In the genomic region with DNA sequence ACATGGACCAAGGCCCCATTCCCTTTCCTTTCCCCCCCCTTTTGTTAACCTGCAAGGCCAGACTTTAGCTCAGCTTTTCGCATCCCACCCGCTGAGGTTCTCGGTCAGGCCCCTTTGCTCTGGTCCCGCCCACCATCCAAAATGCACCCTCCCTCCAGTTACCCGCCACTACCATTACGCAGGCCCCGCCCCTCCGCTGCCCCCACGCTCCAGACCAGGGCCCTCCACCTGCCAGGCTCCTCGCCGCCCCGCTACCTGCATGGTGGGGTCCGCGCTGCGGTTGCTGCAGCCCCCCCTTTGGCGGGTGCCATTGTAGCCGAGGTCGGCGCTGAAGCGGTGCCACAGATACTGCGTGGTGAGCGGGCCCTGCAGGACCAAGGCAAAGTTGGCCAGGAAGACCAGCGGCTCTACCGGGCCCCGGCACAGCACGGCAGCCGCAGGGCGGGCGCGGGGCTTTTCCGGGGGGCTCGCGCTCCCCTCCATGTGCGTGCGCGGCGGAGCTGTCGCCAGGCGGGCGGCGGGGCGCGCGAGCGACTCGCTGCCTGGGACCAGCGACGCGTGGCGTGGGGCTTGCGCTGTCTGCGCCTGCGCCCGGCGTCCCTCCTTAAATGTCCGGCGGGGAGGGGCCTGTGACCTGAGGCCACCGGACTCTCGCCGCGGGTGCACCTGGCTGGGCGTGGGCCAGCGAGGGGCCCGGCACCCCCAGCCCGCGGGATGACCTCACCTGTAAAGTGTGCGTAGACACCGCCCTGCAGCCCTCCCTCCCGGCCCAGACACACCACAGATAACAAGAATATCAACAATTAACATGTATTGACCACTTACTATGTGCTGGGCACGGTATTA, we compare ENCODE assay signal across 7 cellular contexts. TPM values are rescaled to one million over a fixed set of nuclear protein-coding genes. Genes with fewer than 3 reads are reported as not detected.
DNase-seq lines count a peak whose midpoint lies in the region; ATAC-seq, FAIRE-seq and TF ChIP-seq lines count a peak whose summit lies in the region.

SLC46A1 (minus strand) TSS at position 581 of the 846 bp plus-strand sequence; CDS start at position 483, 98 bp downstream.

- peak within 1 kb of the TSS; percentile 85 for H3K4me2 ChIP-seq in OCI-LY1 (ENCODE audit: low read length)

- H3K4me3 Mint-ChIP-seq in activated naive CD4-positive, alpha-beta T cell treated with anti-CD3 and anti-CD28 coated beads, Interleukin-2, amount 50 U/mL, for 24 hours = peak within 1 kb of the TSS; percentile 82

- H4K20me1 ChIP-seq in OCI-LY1 (ENCODE audit: insufficient read depth, low read length) = no peaks in the 10 kb centered on the region

- no peaks in the 10 kb centered on the region for H3K9me2 ChIP-seq in OCI-LY1 (ENCODE audit: low read depth, low read length)

- H3K27me3 ChIP-seq in OCI-LY1 (ENCODE audit: insufficient read depth, low read length) (no peaks in the 10 kb centered on the region), cardiac muscle cell (no peaks in the 10 kb centered on the region), pancreas (no peaks in the 10 kb centered on the region)

- peak; percentile 66 for TF ChIP-seq POLR2A in GM18526 (IDR thresholded peaks at IDR 0.05; ENCODE audit: extremely low read depth, insufficient read length)

- H3K36me3 ChIP-seq in OCI-LY1 (ENCODE audit: insufficient read depth, low read length) = no peaks in the 10 kb centered on the region
- H3K36me3 ChIP-seq in cardiac muscle cell = no peaks in the 10 kb centered on the region
- H3K36me3 ChIP-seq in pancreas = no peaks in the 10 kb centered on the region

- H3K27ac ChIP-seq in OCI-LY1 (ENCODE audit: low read depth, low read length, poor library complexity, severe bottlenecking) = no peak within 1 kb of the TSS
- H3K27ac ChIP-seq in cardiac muscle cell = no peak within 1 kb of the TSS
- H3K27ac ChIP-seq in pancreas = peak within 1 kb of the TSS; percentile 37 to 57 (median 38)

- H3K9me3 Mint-ChIP-seq in activated naive CD4-positive, alpha-beta T cell treated with anti-CD3 and anti-CD28 coated beads, Interleukin-2, amount 50 U/mL, for 24 hours = no peaks in the 10 kb centered on the region

- H3K9me3 ChIP-seq in OCI-LY1 (ENCODE audit: low read length) = no peaks in the 10 kb centered on the region
- H3K9me3 ChIP-seq in cardiac muscle cell (ENCODE audit: low read depth) = no peaks in the 10 kb centered on the region
- H3K9me3 ChIP-seq in pancreas = no peaks in the 10 kb centered on the region

- no peak for TF ChIP-seq CTCF in OCI-LY1 (IDR thresholded peaks at IDR 0.05; ENCODE audit: low read length)
- no peak for TF ChIP-seq CTCF in cardiac muscle cell (IDR thresholded peaks at IDR 0.05; ENCODE audit: low read depth, low read length)
- no peak for TF ChIP-seq CTCF in pancreas (IDR thresholded peaks at IDR 0.05)

- H3K27ac Mint-ChIP-seq in activated naive CD4-positive, alpha-beta T cell treated with anti-CD3 and anti-CD28 coated beads, Interleukin-2, amount 50 U/mL, for 24 hours = peak within 1 kb of the TSS; percentile 62

- no peaks in the 10 kb centered on the region for H3F3A ChIP-seq in OCI-LY1 (ENCODE audit: insufficient read depth, low read length)

- peaks cover 5% of the 10 kb centered on the region for H3K4me1 Mint-ChIP-seq in activated naive CD4-positive, alpha-beta T cell treated with anti-CD3 and anti-CD28 coated beads, Interleukin-2, amount 50 U/mL, for 24 hours

- H3K4me3 ChIP-seq in OCI-LY1 (ENCODE audit: low read depth, low read length, poor library complexity, severe bottlenecking) = peak within 1 kb of the TSS; percentile 79
- peak within 1 kb of the TSS; percentile 46 for H3K4me3 ChIP-seq in cardiac muscle cell
- peak within 1 kb of the TSS; percentile 69 to 91 (median 80) for H3K4me3 ChIP-seq in pancreas

- WGBS in pancreas, 2 donors = 1% methylated on average over 48 to 70 of the region's 70 CpGs

- no peaks in the 10 kb centered on the region for H3K79me2 ChIP-seq in OCI-LY1 (ENCODE audit: insufficient read depth, low read length)

- no peaks in the 10 kb centered on the region for H3K27me3 Mint-ChIP-seq in activated naive CD4-positive, alpha-beta T cell treated with anti-CD3 and anti-CD28 coated beads, Interleukin-2, amount 50 U/mL, for 24 hours

- ATAC-seq in HG03354 (IDR thresholded peaks at IDR 0.05; ENCODE audit: poor library complexity, severe bottlenecking, unreplicated experiment) (peak; percentile 73), pancreas (peak; percentile 71 to 79 (median 78))

- H3K9ac ChIP-seq in OCI-LY1 (ENCODE audit: low read length) = peak within 1 kb of the TSS; percentile 80

- H3K36me3 Mint-ChIP-seq in activated naive CD4-positive, alpha-beta T cell treated with anti-CD3 and anti-CD28 coated beads, Interleukin-2, amount 50 U/mL, for 24 hours = no peaks in the 10 kb centered on the region

- FAIRE-seq in pancreas (lab: Jason Lieb, UNC) = no peak
- FAIRE-seq in urothelium cell line (lab: Jason Lieb, UNC) = peak; percentile 20

- H2AFZ ChIP-seq in OCI-LY1 (ENCODE audit: low read length) = peak within 1 kb of the TSS; percentile 65

- intact Hi-C loops in pancreas (cut with DNase I) = no loop called here

- H3K4me1 ChIP-seq in OCI-LY1 (ENCODE audit: insufficient read depth, low read length, severe bottlenecking) (peaks cover 9% of the 10 kb centered on the region), cardiac muscle cell (ENCODE audit: low read depth) (no peaks in the 10 kb centered on the region), pancreas (peaks cover 0 to 13% (median 4%) of the 10 kb centered on the region in 3 donors)

- DNase-seq in cardiac muscle cell (ENCODE audit: low read depth in 1 of 2, low spot score in 1 of 2) (peak; percentile 37 to 67), pancreas (peak; percentile 59 to 86 (median 70)), urothelium cell line (ENCODE audit: low spot score) (peak; percentile 73)

RNA-seq across cellular contexts. Expression of gene SLC46A1, which starts in this region (rescaled TPM):
- total RNA-seq in cardiac muscle cell (10.5 and 11.6 TPM in 2 replicates), pancreas (10 to 100 TPM in 1 of 6 donors, 1 to 10 TPM in 5; 6.0 to 13.8 (median 7.4) TPM)
- polyA plus RNA-seq in cardiac muscle cell (5.6 and 8.4 TPM in 2 replicates), pancreas (1 to 10 TPM; 5.8 to 7.8 TPM)

Comparison
In these comparisons a context has a peak if more than half of its experiments do, and no peak if none do; other contexts are left out.
1. H3K27ac ChIP-seq: peak in pancreas (4 of 4); none in OCI-LY1 (single experiment) and cardiac muscle cell (single experiment).
2. Peak in every context shown above with its lines, with median percentiles within 50 percentile points of each other: H3K4me3 ChIP-seq and DNase-seq.